1 cellular context compared by ENCODE assay signal in genomic region chr1:25430666-25431494, GRCh38.
A peak's percentile ranks its signal among the peaks of the same experiment; 100 is the strongest.
TF ChIP-seq lines count a peak whose summit lies in the region.

Gene MACO1, plus strand, starts transcription at chr1:25430897. Its CDS starts 202 bp downstream, at chr1:25431099.

TF ChIP-seq in K562, 482 proteins besides CTCF, POLR2A, EP300 and RAD21 (continued from another document and continues in another):
- TF ChIP-seq CLOCK (CRISPR knock-in tag; IDR thresholded peaks at IDR 0.05; ENCODE audit: borderline replicate concordance) = no peak
- TF ChIP-seq ZNF165 (CRISPR knock-in tag; IDR thresholded peaks at IDR 0.05; ENCODE audit: borderline replicate concordance) = no peak
- TF ChIP-seq AFF1 (IDR thresholded peaks at IDR 0.05; ENCODE audit: low read depth in 1 of 2, partially characterized antibody in 2 of 2) = no peak
- no peak for TF ChIP-seq ZNF318 (IDR thresholded peaks at IDR 0.05; ENCODE audit: borderline replicate concordance in 1 of 2, low read depth in 1 of 2)
- no peak for TF ChIP-seq ZNF75A (CRISPR knock-in tag; IDR thresholded peaks at IDR 0.05)
- TF ChIP-seq CREBBP (IDR thresholded peaks at IDR 0.05; ENCODE audit: low read depth, low read length) = no peak
- no peak for TF ChIP-seq BCLAF1 (IDR thresholded peaks at IDR 0.05; ENCODE audit: borderline replicate concordance in 1 of 2, control insufficient read depth in 1 of 2, low read depth in 2 of 2, low read length in 1 of 2)
- no peak for TF ChIP-seq RBM39 (optimal IDR thresholded peaks at IDR 0.05; ENCODE audit: low read depth, low read length)
- 0 out of 2 replicates have a peak, but pooled peaks have one; percentile 44 for TF ChIP-seq ZNF444 (CRISPR knock-in tag; IDR thresholded peaks at IDR 0.05)
- TF ChIP-seq MNT (conservative IDR thresholded peaks at IDR 0.05) = no peak
- no peak for TF ChIP-seq PCBP1 (IDR thresholded peaks at IDR 0.05; ENCODE audit: low read depth, low read length, poor library complexity, severe bottlenecking)
- TF ChIP-seq ZNF707 (CRISPR knock-in tag; conservative IDR thresholded peaks at IDR 0.05) = no peak
- TF ChIP-seq TCFL5 (CRISPR knock-in tag; conservative IDR thresholded peaks at IDR 0.05) = no peak
- TF ChIP-seq ARNT (IDR thresholded peaks at IDR 0.05) = no peak
- TF ChIP-seq ZNF609 (CRISPR knock-in tag; IDR thresholded peaks at IDR 0.05; ENCODE audit: borderline replicate concordance) = no peak
- TF ChIP-seq FOXK1 (CRISPR knock-in tag; IDR thresholded peaks at IDR 0.05; ENCODE audit: borderline replicate concordance) = no peak
- TF ChIP-seq IRF9 (tag; IDR thresholded peaks at IDR 0.05) = no peak
- TF ChIP-seq PYGO2 (tag; IDR thresholded peaks at IDR 0.05) = no peak
- no peak for TF ChIP-seq PURB (CRISPR knock-in tag; IDR thresholded peaks at IDR 0.05; ENCODE audit: low read depth)
- TF ChIP-seq ATF2 (CRISPR knock-in tag; IDR thresholded peaks at IDR 0.05) = no peak
